In genomic region chr12:121678305-121678704, GRCh38 we compare ENCODE assay signal across 27 cellular contexts. TPM values are rescaled to one million over a fixed set of nuclear protein-coding genes. Genes with fewer than 3 reads are reported as not detected.
DNase-seq lines count a peak whose midpoint lies in the region; ATAC-seq, FAIRE-seq and TF ChIP-seq lines count a peak whose summit lies in the region.
"Had no signal": no experiment of that assay in that cellular context is flagged by ENCODE, and none has a peak within 500 bp of the region (broad histone marks: within the 10 kb centered on the region; RNA-seq: fewer than 3 reads in every experiment).

No MANE protein-coding gene starts in this region.

- peak overlapping the region; percentile 97 for H3K27ac Mint-ChIP-seq in central memory CD8-positive, alpha-beta T cell (ENCODE audit: low read depth)
- H3K27ac Mint-ChIP-seq in stimulated activated memory B cell treated with anti-CD40 and anti-IgM and Interleukin-4, amounts not matched to agents 10 μg/mL and 1 μg/mL and 100 μg/mL, for 72 hours, result peak overlapping the region; percentile 32
- H3K27ac Mint-ChIP-seq: activated CD4-positive, alpha-beta memory T cell treated with anti-CD3 and anti-CD28 coated beads, Interleukin-2, amount 10 ng/mL, durations not matched to agents 7 days and 5 days had no signal

- H3K27me3 Mint-ChIP-seq in central memory CD8-positive, alpha-beta T cell, result no peaks in the 10 kb centered on the region
- H3K27me3 Mint-ChIP-seq in stimulated activated memory B cell treated with anti-CD40 and anti-IgM and Interleukin-4, amounts not matched to agents 10 μg/mL and 1 μg/mL and 100 μg/mL, for 72 hours, result no peaks in the 10 kb centered on the region
- H3K27me3 Mint-ChIP-seq: activated CD4-positive, alpha-beta memory T cell treated with anti-CD3 and anti-CD28 coated beads, Interleukin-2, amount 10 ng/mL, durations not matched to agents 7 days and 5 days; activated T-helper 17 cell treated with anti-CD3 and anti-CD28 coated beads, Interleukin-2, amount 50 U/mL, for 72 hours; naive thymus-derived CD4-positive, alpha-beta T cell had no signal

- H3K27me3 ChIP-seq in cardiac muscle cell (no peaks in the 10 kb centered on the region), heart right ventricle (no peaks in the 10 kb centered on the region), psoas muscle (ENCODE audit: insufficient read depth in 3 of 3, low read length in 2 of 3) (no peaks in the 10 kb centered on the region), small intestine (ENCODE audit: control insufficient read depth in 2 of 2, insufficient read depth in 2 of 2, low read length in 2 of 2) (no peaks in the 10 kb centered on the region)
- H3K27me3 ChIP-seq: body of pancreas, uterus had no signal

- H3K4me1 ChIP-seq in cardiac muscle cell (ENCODE audit: low read depth) (no peaks in the 10 kb centered on the region), heart right ventricle (peaks cover 0 to 9% (median 0%) of the 10 kb centered on the region in 9 donors), psoas muscle (no peaks in the 10 kb centered on the region), small intestine (ENCODE audit: control insufficient read depth in 2 of 2, insufficient read depth in 1 of 2, low read depth in 1 of 2, low read length in 1 of 2) (no peaks in the 10 kb centered on the region)
- H3K4me1 ChIP-seq: uterus had no signal

- ATAC-seq in heart right ventricle (no peak), psoas muscle (no peak), GM18498 (IDR thresholded peaks at IDR 0.05; ENCODE audit: unreplicated experiment) (no peak)
- no peak for ATAC-seq in central memory CD8-positive, alpha-beta T cell (replicated peaks; ENCODE audit: extremely low read depth, poor library complexity, severe bottlenecking)
- ATAC-seq in stimulated activated memory B cell treated with anti-CD40 and anti-IgM and Interleukin-4, amounts not matched to agents 10 μg/mL and 1 μg/mL and 100 μg/mL, for 72 hours, result no peak
- ATAC-seq: activated T-helper 17 cell treated with anti-CD3 and anti-CD28 coated beads, Interleukin-2, amount 50 U/mL, for 72 hours; body of pancreas; naive thymus-derived CD4-positive, alpha-beta T cell; PC-3 had no signal

- intact Hi-C loops in heart right ventricle (cut with DNase I) (loop anchor here in 2 of 10 donors (10.0 kb wide), 1 partner anchor 54 kb away; the partner anchor contains the start of gene ORAI1 (in 2 of the 2)), psoas muscle (cut with DNase I) (loop anchor here (5.0 kb wide), 2 partner anchors 41 to 51 kb away; partner anchors contain the start of gene ORAI1 (in 1 of the 2))

- no peak for TF ChIP-seq RAD21 in Ishikawa (IDR thresholded peaks at IDR 0.05; ENCODE audit: low read depth)

- FAIRE-seq in small intestine (lab: Jason Lieb, UNC), result no peak

- 73 to 81% methylated on average over 3 of the region's 3 CpGs for WGBS in heart right ventricle, 2 donors
- WGBS in psoas muscle, 3 donors, result 74 to 77% (median 75%) methylated on average over 3 of the region's 3 CpGs
- WGBS in small intestine, 3 donors, result 64 to 76% (median 66%) methylated on average over 3 of the region's 3 CpGs

- peak overlapping the region; percentile 32 for H3K4me3 Mint-ChIP-seq in central memory CD8-positive, alpha-beta T cell
- no peak overlapping the region for H3K4me3 Mint-ChIP-seq in stimulated activated memory B cell treated with anti-CD40 and anti-IgM and Interleukin-4, amounts not matched to agents 10 μg/mL and 1 μg/mL and 100 μg/mL, for 72 hours
- H3K4me3 Mint-ChIP-seq: activated CD4-positive, alpha-beta memory T cell treated with anti-CD3 and anti-CD28 coated beads, Interleukin-2, amount 10 ng/mL, durations not matched to agents 7 days and 5 days; activated T-helper 17 cell treated with anti-CD3 and anti-CD28 coated beads, Interleukin-2, amount 50 U/mL, for 72 hours; naive thymus-derived CD4-positive, alpha-beta T cell had no signal

- H3K36me3 ChIP-seq in cardiac muscle cell, result no peaks in the 10 kb centered on the region
- H3K36me3 ChIP-seq in heart right ventricle, result no peaks in the 10 kb centered on the region
- H3K36me3 ChIP-seq in psoas muscle (ENCODE audit: insufficient read depth in 1 of 2, low read depth in 1 of 2), result no peaks in the 10 kb centered on the region
- no peaks in the 10 kb centered on the region for H3K36me3 ChIP-seq in small intestine (ENCODE audit: control insufficient read depth in 2 of 2, insufficient read depth in 2 of 2, low read length in 2 of 2)
- H3K36me3 ChIP-seq: thoracic aorta, uterus had no signal

- peaks cover 14% of the 10 kb centered on the region for H3K4me1 Mint-ChIP-seq in central memory CD8-positive, alpha-beta T cell
- H3K4me1 Mint-ChIP-seq in stimulated activated memory B cell treated with anti-CD40 and anti-IgM and Interleukin-4, amounts not matched to agents 10 μg/mL and 1 μg/mL and 100 μg/mL, for 72 hours, result peaks cover 6% of the 10 kb centered on the region
- H3K4me1 Mint-ChIP-seq: activated T-helper 17 cell treated with anti-CD3 and anti-CD28 coated beads, Interleukin-2, amount 50 U/mL, for 72 hours had no signal

- DNase-seq in cardiac muscle cell (ENCODE audit: low read depth in 1 of 2, low spot score in 1 of 2), result no peak
- no peak for DNase-seq in heart right ventricle
- DNase-seq in central memory CD8-positive, alpha-beta T cell (ENCODE audit: low spot score in 2 of 2), result no peak
- DNase-seq in psoas muscle, result no peak
- no peak for DNase-seq in small intestine
- DNase-seq: activated CD4-positive, alpha-beta memory T cell treated with anti-CD3 and anti-CD28 coated beads, Interleukin-2, amount 10 ng/mL, durations not matched to agents 7 days and 5 days; activated CD4-positive, CD25-positive, alpha-beta regulatory T cell; activated naive CD4-positive, alpha-beta T cell treated with anti-CD3 and anti-CD28 coated beads, Interleukin-2, amount 50 U/mL, for 16 hours; AML-193; body of pancreas; foreskin melanocyte; HCEC 1CT; midbrain; naive thymus-derived CD4-positive, alpha-beta T cell; NCI-H1694 treated with DMSO at 0.1 percent for 48 hours; NCI-H2171; NCI-H524 treated with DMSO at 0.1 percent for 48 hours; PC-3; stimulated activated naive CD4-positive, alpha-beta T cell treated with Interleukin-2 at 50 U/mL for 16 hours; uterus had no signal

- H3K36me3 Mint-ChIP-seq in central memory CD8-positive, alpha-beta T cell (ENCODE audit: insufficient read depth), result peaks cover 38% of the 10 kb centered on the region
- H3K36me3 Mint-ChIP-seq in stimulated activated memory B cell treated with anti-CD40 and anti-IgM and Interleukin-4, amounts not matched to agents 10 μg/mL and 1 μg/mL and 100 μg/mL, for 72 hours, result no peaks in the 10 kb centered on the region
- H3K36me3 Mint-ChIP-seq: naive thymus-derived CD4-positive, alpha-beta T cell had no signal

- TF ChIP-seq CTCF in cardiac muscle cell (IDR thresholded peaks at IDR 0.05; ENCODE audit: low read depth, low read length), result no peak
- no peak for TF ChIP-seq CTCF in heart right ventricle (IDR thresholded peaks at IDR 0.05)
- no peak for TF ChIP-seq CTCF in psoas muscle (IDR thresholded peaks at IDR 0.05)

- H3K4me3 ChIP-seq in cardiac muscle cell (no peak overlapping the region), heart right ventricle (no peak overlapping the region), psoas muscle (no peak overlapping the region), small intestine (ENCODE audit: low read depth in 1 of 2, low read length in 2 of 2) (no peak overlapping the region)
- H3K4me3 ChIP-seq: body of pancreas, SK-N-MC, thoracic aorta, uterus had no signal

- H3K9me3 ChIP-seq in cardiac muscle cell (ENCODE audit: low read depth) (no peaks in the 10 kb centered on the region), heart right ventricle (no peaks in the 10 kb centered on the region), psoas muscle (no peaks in the 10 kb centered on the region), small intestine (ENCODE audit: control insufficient read depth, low read depth) (no peaks in the 10 kb centered on the region)
- H3K9me3 ChIP-seq: body of pancreas, thoracic aorta, uterus had no signal

- no peak for TF ChIP-seq EP300 in Ishikawa (IDR thresholded peaks at IDR 0.05; ENCODE audit: borderline replicate concordance)

- H3K27ac ChIP-seq in cardiac muscle cell (peak overlapping the region; percentile 6), heart right ventricle (no peak overlapping the region), psoas muscle (no peak overlapping the region), small intestine (ENCODE audit: low read depth in 1 of 2, low read length in 1 of 2) (no peak overlapping the region)
- H3K27ac ChIP-seq: SK-N-MC, thoracic aorta, uterus had no signal

- H3K9me3 Mint-ChIP-seq in central memory CD8-positive, alpha-beta T cell, result no peaks in the 10 kb centered on the region
- no peaks in the 10 kb centered on the region for H3K9me3 Mint-ChIP-seq in stimulated activated memory B cell treated with anti-CD40 and anti-IgM and Interleukin-4, amounts not matched to agents 10 μg/mL and 1 μg/mL and 100 μg/mL, for 72 hours
- H3K9me3 Mint-ChIP-seq: activated CD4-positive, alpha-beta memory T cell treated with anti-CD3 and anti-CD28 coated beads, Interleukin-2, amount 10 ng/mL, durations not matched to agents 7 days and 5 days; activated T-helper 17 cell treated with anti-CD3 and anti-CD28 coated beads, Interleukin-2, amount 50 U/mL, for 72 hours; naive thymus-derived CD4-positive, alpha-beta T cell had no signal

TF ChIP-seq in Ishikawa, 13 proteins besides CTCF, POLR2A, EP300 and RAD21 (continues in another document):
- TF ChIP-seq FOXM1 (IDR thresholded peaks at IDR 0.05; ENCODE audit: borderline replicate concordance, low read depth) (no peak), NFIC (IDR thresholded peaks at IDR 0.05) (no peak), CEBPB (IDR thresholded peaks at IDR 0.05) (peak; percentile 27; the same call in 1 of the 2 replicates), CREB1 (IDR thresholded peaks at IDR 0.05; ENCODE audit: low read depth) (no peak)

RNA-seq across cellular contexts. Expression of gene MORN3, which starts 8.9 kb away (rescaled TPM):
- total RNA-seq in cardiac muscle cell (1.1 and 2.0 TPM in 2 replicates), heart right ventricle (under 1 TPM in 5 of 10 donors, not detected in 5; 0.17 to 0.28 (median 0.18) TPM), psoas muscle (not detected)
- polyA plus RNA-seq in cardiac muscle cell (1.6 and 2.8 TPM in 2 replicates), heart right ventricle (under 1 TPM; 0.15 to 0.19 TPM), psoas muscle (under 1 TPM in 2 of 3 donors, not detected in 1; under 0.01 to 0.12 TPM), small intestine (under 1 TPM in 1 of 3 donors, not detected in 2; 0.57 TPM)
- total RNA-seq: body of pancreas, LHCN-M2 had no signal

RNA-seq across cellular contexts. Expression of gene TMEM120B, which starts 34.2 kb away (rescaled TPM):
- 11.7 and 30.7 TPM in 2 replicates for total RNA-seq in cardiac muscle cell
- 19.7 and 23.0 TPM in 2 replicates for polyA plus RNA-seq in cardiac muscle cell
- 10 to 100 TPM in 2 of 10 donors, 1 to 10 TPM in 8; 5.3 to 12.3 (median 7.3) TPM for total RNA-seq in heart right ventricle
- 10 to 100 TPM in 1 of 2 donors, 1 to 10 TPM in 1; 7.7 to 12.7 TPM for polyA plus RNA-seq in heart right ventricle
- 10 to 100 TPM; 11.4 to 21.2 (median 15.5) TPM for total RNA-seq in psoas muscle
- 10 to 100 TPM; 11.0 to 29.7 (median 12.7) TPM for polyA plus RNA-seq in psoas muscle
- 1 to 10 TPM; 2.7 to 4.1 (median 3.1) TPM for polyA plus RNA-seq in small intestine

RNA-seq across cellular contexts. Expression of gene ORAI1, which starts 52.0 kb away (rescaled TPM):
- 36.7 and 41.5 TPM in 2 replicates for total RNA-seq in cardiac muscle cell
- polyA plus RNA-seq in cardiac muscle cell, result 63.4 and 72.2 TPM in 2 replicates
- 10 to 100 TPM in 3 of 10 donors, 1 to 10 TPM in 7; 6.0 to 14.1 (median 8.8) TPM for total RNA-seq in heart right ventricle
- polyA plus RNA-seq in heart right ventricle, result 10 to 100 TPM in 1 of 2 donors, 1 to 10 TPM in 1; 1.8 to 18.1 TPM
- 10 to 100 TPM; 17.9 to 34.2 (median 30.2) TPM for total RNA-seq in psoas muscle
- polyA plus RNA-seq in psoas muscle, result 10 to 100 TPM; 23.2 to 75.5 (median 26.0) TPM
- polyA plus RNA-seq in small intestine, result 10 to 100 TPM; 16.1 to 51.4 (median 30.8) TPM
